In genomic region chr15:41278319-41278718, GRCh38 we compare ENCODE assay signal across 1 cellular context.
TF ChIP-seq lines count a peak whose summit lies in the region.

No MANE protein-coding gene starts in this region.

TF ChIP-seq in HepG2, 621 proteins besides CTCF, POLR2A, EP300 and RAD21:
- no peak for TF ChIP-seq ARID2 (CRISPR knock-in tag; IDR thresholded peaks at IDR 0.05; ENCODE audit: borderline replicate concordance)
- TF ChIP-seq MZF1 (CRISPR knock-in tag; IDR thresholded peaks at IDR 0.05; ENCODE audit: borderline replicate concordance) = no peak
- TF ChIP-seq XRCC5 (optimal IDR thresholded peaks at IDR 0.05; ENCODE audit: low read length) = no peak
- TF ChIP-seq, protein P1, sequence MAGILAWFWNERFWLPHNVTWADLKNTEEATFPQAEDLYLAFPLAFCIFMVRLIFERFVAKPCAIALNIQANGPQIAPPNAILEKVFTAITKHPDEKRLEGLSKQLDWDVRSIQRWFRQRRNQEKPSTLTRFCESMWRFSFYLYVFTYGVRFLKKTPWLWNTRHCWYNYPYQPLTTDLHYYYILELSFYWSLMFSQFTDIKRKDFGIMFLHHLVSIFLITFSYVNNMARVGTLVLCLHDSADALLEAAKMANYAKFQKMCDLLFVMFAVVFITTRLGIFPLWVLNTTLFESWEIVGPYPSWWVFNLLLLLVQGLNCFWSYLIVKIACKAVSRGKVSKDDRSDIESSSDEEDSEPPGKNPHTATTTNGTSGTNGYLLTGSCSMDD (CRISPR knock-in tag; IDR thresholded peaks at IDR 0.05) = no peak
- TF ChIP-seq POGZ (CRISPR knock-in tag; IDR thresholded peaks at IDR 0.05) = no peak
- no peak for TF ChIP-seq THYN1 (CRISPR knock-in tag; IDR thresholded peaks at IDR 0.05; ENCODE audit: borderline replicate concordance, low read depth)
- no peak for TF ChIP-seq YEATS4 (CRISPR knock-in tag; IDR thresholded peaks at IDR 0.05; ENCODE audit: borderline replicate concordance)
- TF ChIP-seq ZNF589 (CRISPR knock-in tag; conservative IDR thresholded peaks at IDR 0.05) = no peak
- no peak for TF ChIP-seq ZNF713 (CRISPR knock-in tag; IDR thresholded peaks at IDR 0.05)
- TF ChIP-seq ZNF24 (IDR thresholded peaks at IDR 0.05) = no peak
- TF ChIP-seq, protein P2, sequence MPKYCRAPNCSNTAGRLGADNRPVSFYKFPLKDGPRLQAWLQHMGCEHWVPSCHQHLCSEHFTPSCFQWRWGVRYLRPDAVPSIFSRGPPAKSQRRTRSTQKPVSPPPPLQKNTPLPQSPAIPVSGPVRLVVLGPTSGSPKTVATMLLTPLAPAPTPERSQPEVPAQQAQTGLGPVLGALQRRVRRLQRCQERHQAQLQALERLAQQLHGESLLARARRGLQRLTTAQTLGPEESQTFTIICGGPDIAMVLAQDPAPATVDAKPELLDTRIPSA (CRISPR knock-in tag; IDR thresholded peaks at IDR 0.05; ENCODE audit: borderline replicate concordance) = no peak
